26 cellular contexts compared by ENCODE assay signal in the genomic region with DNA sequence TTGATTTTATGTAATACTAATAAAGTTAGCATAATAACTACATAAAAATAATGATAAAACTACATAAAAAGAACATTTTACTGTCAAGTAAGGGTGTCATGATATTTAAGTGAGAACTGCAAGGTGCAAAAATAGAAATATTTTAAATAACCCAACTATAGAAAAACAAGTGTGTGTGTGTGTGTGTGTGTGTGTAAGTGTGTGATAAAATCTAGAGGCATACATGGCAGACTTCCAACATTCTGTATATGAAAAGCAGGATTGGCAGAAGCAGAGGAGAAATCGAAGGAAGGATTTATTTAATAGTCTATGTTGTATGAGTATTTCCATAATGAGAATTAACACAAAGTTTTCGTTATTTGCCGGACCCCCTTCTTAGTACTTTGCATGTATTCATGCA.
"Had no signal": no experiment of that assay in that cellular context is flagged by ENCODE, and none has a peak within 500 bp of the region (broad histone marks: within the 10 kb centered on the region; RNA-seq: fewer than 3 reads in every experiment).

No MANE protein-coding gene starts in this region.

- H3K36me3 Mint-ChIP-seq: mesothelial cell of epicardium had no signal

- DNase-seq: dermis blood vessel endothelial cell; dorsolateral prefrontal cortex; effector CD4-positive, alpha-beta T cell; effector memory CD4-positive, alpha-beta T cell; erythroblast; esophagus squamous epithelium; foreskin fibroblast; foreskin melanocyte; gastrocnemius medialis; glutamatergic neuron; head of caudate nucleus; heart right ventricle; hippocampal formation; left cardiac atrium; left lung; left ventricle myocardium superior; lower lobe of right lung; mesenchymal stem cell; mucosa of descending colon had no signal

- H3K4me3 ChIP-seq: coronary artery, dorsolateral prefrontal cortex, esophagus squamous epithelium, gastrocnemius medialis, heart right ventricle, left lung, lower lobe of right lung, mucosa of descending colon had no signal

- H3K36me3 ChIP-seq: esophagus squamous epithelium, gastrocnemius medialis, heart right ventricle, left lung, lower lobe of right lung had no signal

- H3K27me3 ChIP-seq: dorsolateral prefrontal cortex, esophagus squamous epithelium, gastrocnemius medialis, heart right ventricle, left lung had no signal

- H3K27ac Mint-ChIP-seq: mesothelial cell of epicardium had no signal

- H3K9me3 Mint-ChIP-seq: mesothelial cell of epicardium had no signal

- H3K4me1 ChIP-seq: esophagus squamous epithelium, gastrocnemius medialis had no signal

- ATAC-seq: esophagus mucosa, gastrocnemius medialis, heart right ventricle, left cardiac atrium, left lung, left ventricle myocardium superior, lower lobe of right lung, mucosa of descending colon had no signal

- H3K27ac ChIP-seq: coronary artery, dorsolateral prefrontal cortex, epithelial cell of prostate, esophagus squamous epithelium, gastrocnemius medialis, heart right ventricle, left lung, lower lobe of right lung had no signal

- H3K9me3 ChIP-seq: esophagus squamous epithelium, gastrocnemius medialis, heart right ventricle, left lung, lower lobe of right lung, mucosa of descending colon had no signal

- FAIRE-seq: colon, islet of Langerhans, keratinocyte had no signal

- H3K4me3 Mint-ChIP-seq: mesothelial cell of epicardium had no signal
